Comparison of ENCODE assay signal across 9 cellular contexts in genomic region chr11:128553662-128554392, GRCh38. TPM values are rescaled to one million over a fixed set of nuclear protein-coding genes. Genes with fewer than 3 reads are reported as not detected.
A peak's percentile ranks its signal among the peaks of the same experiment; 100 is the strongest.
DNase-seq lines count a peak whose midpoint lies in the region; ATAC-seq and TF ChIP-seq lines count a peak whose summit lies in the region.
"Had no signal": no experiment of that assay in that cellular context is flagged by ENCODE, and none has a peak within 500 bp of the region (broad histone marks: within the 10 kb centered on the region; RNA-seq: fewer than 3 reads in every experiment).

No MANE protein-coding gene starts in this region.

- H3K4me3 ChIP-seq in BLaER1 treated with 17β-estradiol and CSF1 and Interleukin-3, amounts not matched to agents 10 nM and 100 nM = peak overlapping the region in 9 of 10 experiments; percentile 9 to 55 (median 27); a peak in 13 of 20 replicates
- H3K4me3 ChIP-seq in HFF-Myc (replicated peaks; ENCODE audit: low read depth, low read length) (no peak overlapping the region), astrocyte of the spinal cord (ENCODE audit: low read depth, low read length) (no peak overlapping the region), mesodermal cell (ENCODE audit: extremely low read depth, insufficient read depth, low read length, poor library complexity, severe bottlenecking) (no peak overlapping the region)

- H3K9me3 ChIP-seq in BLaER1 treated with 17β-estradiol and CSF1 and Interleukin-3, amounts not matched to agents 10 nM and 100 nM (replicated peaks in 1 of 11) = peaks cover 0 to 4% (median 0%) of the 10 kb centered on the region in 11 experiments; a peak in 1 of 22 replicates
- no peaks in the 10 kb centered on the region for H3K9me3 ChIP-seq in mesodermal cell (ENCODE audit: control insufficient read depth, low read length)

- peak; percentile 45 for TF ChIP-seq CTCF in HFF-Myc (IDR thresholded peaks at IDR 0.05; ENCODE audit: low read depth, low read length, missing control alignments)
- TF ChIP-seq CTCF in astrocyte of the spinal cord (IDR thresholded peaks at IDR 0.05; ENCODE audit: low read depth, low read length) = peak; percentile 23

- H3K27ac ChIP-seq in BLaER1 treated with 17β-estradiol and CSF1 and Interleukin-3, amounts not matched to agents 10 nM and 100 nM = peak overlapping the region; percentile 65 to 98 (median 96)
- H3K27ac ChIP-seq in mesodermal cell (ENCODE audit: low read depth, low read length, severe bottlenecking) = peak overlapping the region; percentile 51

- H3K36me3 ChIP-seq in BLaER1 treated with 17β-estradiol and CSF1 and Interleukin-3, amounts not matched to agents 10 nM and 100 nM = no peaks in the 10 kb centered on the region
- no peaks in the 10 kb centered on the region for H3K36me3 ChIP-seq in mesodermal cell (ENCODE audit: control insufficient read depth, insufficient read depth, low read length)

- H3K4me2 ChIP-seq in BLaER1 treated with 17β-estradiol and CSF1 and Interleukin-3, amounts not matched to agents 10 nM and 100 nM = peak overlapping the region; percentile 79 to 95 (median 92)

- DNase-seq in HFF-Myc (ENCODE audit: extremely low read depth, low read depth) (no peak), astrocyte of the spinal cord (ENCODE audit: low read depth, low spot score) (peak; percentile 32), dedifferentiated amniotic fluid mesenchymal stem cell (ENCODE audit: extremely low spot score) (no peak), NCI-H748 (lab: John Stamatoyannopoulos, UW; ENCODE audit: unreplicated experiment) (no peak), T-helper 9 cell (no peak)
- DNase-seq: NCI-H774 had no signal

- no peaks in the 10 kb centered on the region for H4K20me1 ChIP-seq in BLaER1 treated with 17β-estradiol and CSF1 and Interleukin-3, amounts not matched to agents 10 nM and 100 nM

- ATAC-seq in HG03432 (IDR thresholded peaks at IDR 0.05; ENCODE audit: unreplicated experiment) = no peak

- peak overlapping the region; percentile 66 to 93 (median 91); a peak in 21 of 22 replicates for H3K9ac ChIP-seq in BLaER1 treated with 17β-estradiol and CSF1 and Interleukin-3, amounts not matched to agents 10 nM and 100 nM

- H3K4me1 ChIP-seq in BLaER1 treated with 17β-estradiol and CSF1 and Interleukin-3, amounts not matched to agents 10 nM and 100 nM = peaks cover 60 to 75% (median 71%) of the 10 kb centered on the region in 10 experiments
- H3K4me1 ChIP-seq in mesodermal cell (ENCODE audit: control insufficient read depth, insufficient read depth, low read length, poor library complexity, severe bottlenecking) = peaks cover 21% of the 10 kb centered on the region

- in situ Hi-C loops in astrocyte of the spinal cord (cut with HindIII; ENCODE audit: low sequenced_read_pairs) = no loop called here

- no peaks in the 10 kb centered on the region for H3K27me3 ChIP-seq in BLaER1 treated with 17β-estradiol and CSF1 and Interleukin-3, amounts not matched to agents 10 nM and 100 nM

- 80 to 93% methylated on average over 1 to 3 of the region's 10 CpGs for WGBS in mesodermal cell (ENCODE audit: insufficient coverage in 2 of 2), 2 experiments

RNA-seq across cellular contexts. Expression of gene ETS1, which starts 33.5 kb away (rescaled TPM):
- 90.5 TPM for polyA plus RNA-seq in mesodermal cell (2013, experiment 1 of 2)
- polyA plus RNA-seq in mesodermal cell (2013, experiment 2 of 2) = 75.7 TPM

Comparison
In these comparisons a context has a peak if more than half of its experiments do, and no peak if none do; other contexts are left out.
1. H3K4me3 ChIP-seq: peak in BLaER1 treated with 17β-estradiol and CSF1 and Interleukin-3, amounts not matched to agents 10 nM and 100 nM (9 of 10); none in HFF-Myc (single experiment), astrocyte of the spinal cord (single experiment) and mesodermal cell (single experiment).